10 cellular contexts compared by ENCODE assay signal in the genomic region with DNA sequence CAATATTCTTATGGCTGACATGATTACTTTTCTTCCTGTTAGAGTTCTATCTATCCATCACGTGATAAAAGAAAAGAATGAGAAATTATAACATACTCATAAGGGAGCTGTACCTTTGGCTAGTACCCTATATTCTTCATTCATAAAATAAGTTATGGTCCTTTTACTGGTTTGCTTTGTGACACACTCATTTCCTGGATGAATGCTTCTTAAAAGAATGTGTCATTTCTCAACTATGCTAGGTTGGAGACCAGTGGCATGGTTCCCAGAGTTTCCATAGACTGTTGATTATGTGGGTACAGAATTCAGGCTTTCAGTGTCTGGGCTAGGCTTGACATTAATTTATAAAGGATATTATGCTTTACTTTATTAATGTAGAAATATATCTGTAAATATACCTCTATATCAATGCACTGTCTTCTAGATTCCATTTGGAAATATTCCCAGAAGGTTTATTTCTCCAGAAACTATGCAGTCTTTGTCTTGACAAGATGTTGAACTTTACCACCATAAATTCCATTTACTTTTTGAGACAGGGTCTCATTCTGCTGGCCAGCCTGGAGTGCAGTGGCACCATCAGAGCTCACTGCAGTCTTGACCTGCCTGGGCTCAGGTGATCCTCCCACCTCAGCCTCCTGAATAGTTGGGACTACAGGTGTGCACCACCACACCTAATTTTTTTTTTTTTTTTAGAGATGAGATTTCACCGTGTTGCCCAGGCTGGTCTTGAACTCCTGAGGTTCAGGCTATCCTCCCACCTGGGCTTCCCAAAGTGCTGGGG. TPM values are rescaled to one million over a fixed set of nuclear protein-coding genes. Genes with fewer than 3 reads are reported as not detected.
DNase-seq lines count a peak whose midpoint lies in the region; ATAC-seq and TF ChIP-seq lines count a peak whose summit lies in the region.
"Had no signal": no experiment of that assay in that cellular context is flagged by ENCODE, and none has a peak within 500 bp of the region (broad histone marks: within the 10 kb centered on the region; RNA-seq: fewer than 3 reads in every experiment).

No MANE protein-coding gene starts in this region.

- no peak for TF ChIP-seq CTCF in WTC11 (IDR thresholded peaks at IDR 0.05)

- POLR2A ChIA-PET in WTC11 (lab: Charles Lee): interaction anchor here (0.6 kb wide), 1 partner anchor 146 kb away, joined by 3 read pairs; no protein-coding TSS in a partner anchor

- H3K36me3 Mint-ChIP-seq in WTC11: peaks cover 35% of the 10 kb centered on the region

- H3K4me3 Mint-ChIP-seq in WTC11: no peak overlapping the region

- ATAC-seq in WTC11: no peak
- no peak for ATAC-seq in GM18867 (IDR thresholded peaks at IDR 0.05; ENCODE audit: unreplicated experiment)

- peak; percentile 80 for DNase-seq in HCEC 1CT
- peak; percentile 67 to 92 for DNase-seq in SW 1271 (lab: John Stamatoyannopoulos, UW)
- DNase-seq in foreskin melanocyte: peak; percentile 68
- peak; percentile 86 for DNase-seq in stromal cell of bone marrow (ENCODE audit: low read depth)
- DNase-seq in WTC11 (ENCODE audit: low spot score): no peak
- no peak for DNase-seq in middle frontal gyrus (ENCODE audit: extremely low spot score, low spot score)
- DNase-seq: activated CD8-positive, alpha-beta memory T cell treated with anti-CD3 and anti-CD28 coated beads, Interleukin-2, amount 50 U/mL, for 4 hours; kidney; NCI-H2029 had no signal

- H3K27ac Mint-ChIP-seq in WTC11: no peak overlapping the region

- CTCF ChIA-PET in WTC11 (lab: Charles Lee): interaction anchor here (0.9 kb wide), 1 partner anchor 141 kb away, joined by 3 read pairs; no protein-coding TSS in a partner anchor

- H3K9me3 Mint-ChIP-seq in WTC11: peaks cover 11% of the 10 kb centered on the region

- H3K27me3 Mint-ChIP-seq in WTC11 (ENCODE audit: low read depth): no peaks in the 10 kb centered on the region

- H3K4me1 Mint-ChIP-seq in WTC11: peaks cover 20% of the 10 kb centered on the region

TF ChIP-seq in WTC11, 78 proteins besides CTCF, POLR2A, EP300 and RAD21:
- TF ChIP-seq, protein P1, sequence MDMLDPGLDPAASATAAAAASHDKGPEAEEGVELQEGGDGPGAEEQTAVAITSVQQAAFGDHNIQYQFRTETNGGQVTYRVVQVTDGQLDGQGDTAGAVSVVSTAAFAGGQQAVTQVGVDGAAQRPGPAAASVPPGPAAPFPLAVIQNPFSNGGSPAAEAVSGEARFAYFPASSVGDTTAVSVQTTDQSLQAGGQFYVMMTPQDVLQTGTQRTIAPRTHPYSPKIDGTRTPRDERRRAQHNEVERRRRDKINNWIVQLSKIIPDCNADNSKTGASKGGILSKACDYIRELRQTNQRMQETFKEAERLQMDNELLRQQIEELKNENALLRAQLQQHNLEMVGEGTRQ (CRISPR knock-in tag; IDR thresholded peaks at IDR 0.05): no peak
- TF ChIP-seq, protein P2, sequence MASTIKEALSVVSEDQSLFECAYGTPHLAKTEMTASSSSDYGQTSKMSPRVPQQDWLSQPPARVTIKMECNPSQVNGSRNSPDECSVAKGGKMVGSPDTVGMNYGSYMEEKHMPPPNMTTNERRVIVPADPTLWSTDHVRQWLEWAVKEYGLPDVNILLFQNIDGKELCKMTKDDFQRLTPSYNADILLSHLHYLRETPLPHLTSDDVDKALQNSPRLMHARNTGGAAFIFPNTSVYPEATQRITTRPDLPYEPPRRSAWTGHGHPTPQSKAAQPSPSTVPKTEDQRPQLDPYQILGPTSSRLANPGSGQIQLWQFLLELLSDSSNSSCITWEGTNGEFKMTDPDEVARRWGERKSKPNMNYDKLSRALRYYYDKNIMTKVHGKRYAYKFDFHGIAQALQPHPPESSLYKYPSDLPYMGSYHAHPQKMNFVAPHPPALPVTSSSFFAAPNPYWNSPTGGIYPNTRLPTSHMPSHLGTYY (CRISPR knock-in tag; IDR thresholded peaks at IDR 0.05): no peak

RNA-seq across cellular contexts. Expression of a gene that starts 23.8 kb away (rescaled TPM):
- 8.0 to 8.7 TPM (median 8.4 TPM) in 3 replicates for total RNA-seq in WTC11 (2021)

Comparison
In these comparisons a context has a peak if more than half of its experiments do, and no peak if none do; other contexts are left out.
1. DNase-seq: peak in HCEC 1CT (single experiment), SW 1271 (2 of 2), foreskin melanocyte (single experiment) and stromal cell of bone marrow (single experiment); none in WTC11 (single experiment) and middle frontal gyrus (single experiment).